In genomic region chr14:23727566-23728335, GRCh38 we compare ENCODE assay signal across 1 cellular context.
TF ChIP-seq lines count a peak whose summit lies in the region.

No MANE protein-coding gene starts in this region.

TF ChIP-seq in HCT116, 20 proteins besides CTCF, POLR2A, EP300 and RAD21 (continued from another document):
- TF ChIP-seq CEBPB (IDR thresholded peaks at IDR 0.05; ENCODE audit: low read depth) (no peak), ELF1 (IDR thresholded peaks at IDR 0.05; ENCODE audit: borderline replicate concordance, low read depth) (no peak), YY1 (IDR thresholded peaks at IDR 0.05; ENCODE audit: extremely low read depth, insufficient replicate concordance, low read depth, low read length) (no peak), SRF (IDR thresholded peaks at IDR 0.05; ENCODE audit: low read depth) (no peak), ZBTB33 (IDR thresholded peaks at IDR 0.05; ENCODE audit: extremely low read depth, insufficient replicate concordance, low read length) (no peak), ATF3 (IDR thresholded peaks at IDR 0.05) (no peak), EZH2 (IDR thresholded peaks at IDR 0.05) (no peak), MAX (IDR thresholded peaks at IDR 0.05) (no peak)
